21 cellular contexts compared by ENCODE assay signal in genomic region chr11:64836448-64837072, GRCh38. TPM values are rescaled to one million over a fixed set of nuclear protein-coding genes. Genes with fewer than 3 reads are reported as not detected.
DNase-seq lines count a peak whose midpoint lies in the region; ATAC-seq and TF ChIP-seq lines count a peak whose summit lies in the region.
"Had no signal": no experiment of that assay in that cellular context is flagged by ENCODE, and none has a peak within 500 bp of the region (broad histone marks: within the 10 kb centered on the region; RNA-seq: fewer than 3 reads in every experiment).

No MANE protein-coding gene starts in this region.

- peaks cover 4% of the 10 kb centered on the region for H3K4me1 Mint-ChIP-seq in activated naive CD8-positive, alpha-beta T cell treated with anti-CD3 and anti-CD28 coated beads, Interleukin-2, amount 10 ng/mL, durations not matched to agents 7 days and 5 days
- H3K4me1 Mint-ChIP-seq in activated naive CD8-positive, alpha-beta T cell treated with anti-CD3 and anti-CD28 coated beads for 36 hours, result no peaks in the 10 kb centered on the region

- TF ChIP-seq CTCF in Panc1 (IDR thresholded peaks at IDR 0.05), result no peak
- no peak for TF ChIP-seq CTCF in upper lobe of right lung (IDR thresholded peaks at IDR 0.05)

- H3K36me3 Mint-ChIP-seq in activated naive CD8-positive, alpha-beta T cell treated with anti-CD3 and anti-CD28 coated beads, Interleukin-2, amount 10 ng/mL, durations not matched to agents 7 days and 5 days, result no peaks in the 10 kb centered on the region
- H3K36me3 Mint-ChIP-seq in activated naive CD8-positive, alpha-beta T cell treated with anti-CD3 and anti-CD28 coated beads for 36 hours, result no peaks in the 10 kb centered on the region

- in situ Hi-C loops in Panc1 (cut with HindIII; ENCODE audit: low pct_unique_long_range_greater_than_20kb, low sequenced_read_pairs), result no loop called here

- H3K9me3 Mint-ChIP-seq in activated naive CD8-positive, alpha-beta T cell treated with anti-CD3 and anti-CD28 coated beads, Interleukin-2, amount 10 ng/mL, durations not matched to agents 7 days and 5 days, result no peaks in the 10 kb centered on the region
- no peaks in the 10 kb centered on the region for H3K9me3 Mint-ChIP-seq in activated naive CD8-positive, alpha-beta T cell treated with anti-CD3 and anti-CD28 coated beads for 36 hours
- H3K9me3 Mint-ChIP-seq: CD4-positive, alpha-beta T cell; GM23338 had no signal

- no peak overlapping the region for H3K4me3 ChIP-seq in Panc1 (ENCODE audit: low read depth in 2 of 2, low read length in 2 of 2)
- no peak overlapping the region for H3K4me3 ChIP-seq in esophagus (ENCODE audit: low read depth in 1 of 2, low read length in 2 of 2)
- no peak overlapping the region for H3K4me3 ChIP-seq in upper lobe of right lung
- H3K4me3 ChIP-seq: GM23338, K562, MG63, PC-9 had no signal

- 69 to 72% methylated on average over 15 to 16 of the region's 16 CpGs for WGBS in esophagus, 2 donors

- CTCF ChIA-PET in Panc1 (lab: Charles Lee), result interaction anchor here (0.6 to 0.8 kb wide), 3 partner anchors 11 to 50 kb away, joined by 3 read pairs; no protein-coding TSS in a partner anchor

- no peak for DNase-seq in activated naive CD8-positive, alpha-beta T cell treated with anti-CD3 and anti-CD28 coated beads, Interleukin-2, amount 10 ng/mL, durations not matched to agents 7 days and 5 days
- no peak for DNase-seq in activated naive CD8-positive, alpha-beta T cell treated with anti-CD3 and anti-CD28 coated beads for 36 hours
- no peak for DNase-seq in Panc1 (ENCODE audit: low read depth, low spot score)
- peak; percentile 60 for DNase-seq in upper lobe of right lung
- DNase-seq in activated T-cell treated with anti-CD3 and anti-CD28 coated beads, Interleukin-2, amount 50 U/mL, for 48 hours, result no peak
- no peak for DNase-seq in iPS-NIHi7 (ENCODE audit: extremely low spot score)
- DNase-seq: CD4-positive, alpha-beta T cell; COR-L47; DMS53; HCEC 1CT; Kasumi-1; MG63; NCI-H2029 treated with DMSO at 0.1 percent for 48 hours; NCI-H526 treated with DMSO at 0.1 percent for 48 hours; PC-9; RPMI8226; SHP77 treated with DMSO at 0.1 percent for 48 hours had no signal

- H3K27ac ChIP-seq in Panc1 (ENCODE audit: low read length) (no peak overlapping the region), esophagus (ENCODE audit: low read depth in 2 of 2, low read length in 1 of 2) (peak overlapping the region; percentile 36 to 66), upper lobe of right lung (no peak overlapping the region)
- H3K27ac ChIP-seq: PC-9 had no signal

- H3K4me1 ChIP-seq in Panc1 (ENCODE audit: control insufficient read depth, insufficient read depth, low read length), result peaks cover 18% of the 10 kb centered on the region
- H3K4me1 ChIP-seq in esophagus (ENCODE audit: control insufficient read depth in 2 of 2, insufficient read depth in 2 of 2, low read length in 1 of 2), result peaks cover 0 to 18% of the 10 kb centered on the region in 2 donors
- H3K4me1 ChIP-seq in upper lobe of right lung, result no peaks in the 10 kb centered on the region

- H3K27me3 ChIP-seq in Panc1 (ENCODE audit: control insufficient read depth, insufficient read depth, low read length), result no peaks in the 10 kb centered on the region
- H3K27me3 ChIP-seq in esophagus (ENCODE audit: control insufficient read depth in 1 of 2, insufficient read depth in 2 of 2, low read length in 2 of 2), result no peaks in the 10 kb centered on the region
- no peaks in the 10 kb centered on the region for H3K27me3 ChIP-seq in upper lobe of right lung
- H3K27me3 ChIP-seq: MG63 had no signal

- ATAC-seq in activated naive CD8-positive, alpha-beta T cell treated with anti-CD3 and anti-CD28 coated beads, Interleukin-2, amount 10 ng/mL, durations not matched to agents 7 days and 5 days (ENCODE audit: low read depth), result no peak
- ATAC-seq in Panc1 (peak; percentile 7), upper lobe of right lung (no peak), HG02970 (IDR thresholded peaks at IDR 0.05; ENCODE audit: low FRiP score, unreplicated experiment) (no peak)
- ATAC-seq: GM23338, K562 had no signal

- intact Hi-C loops in Panc1 (cut with micrococcal nuclease; ENCODE audit: unreplicated experiment), result no loop called here
- intact Hi-C loops in upper lobe of right lung (cut with DNase I), result no loop called here

- no TSS peak for BruUV-seq in Panc1 (replicated peaks; lab: Mats Ljungman, UMichigan)

- POLR2A ChIA-PET in activated naive CD8-positive, alpha-beta T cell treated with anti-CD3 and anti-CD28 coated beads, Interleukin-2, amount 10 ng/mL, durations not matched to agents 7 days and 5 days (lab: Charles Lee), result interaction anchor here (0.6 to 1.3 kb wide), 2 partner anchors 8 to 10 kb away, joined by 5 to 6 read pairs; partner anchors contain the start of gene CDC42BPG
- POLR2A ChIA-PET in Panc1 (lab: Charles Lee), result no interaction called here

- no peaks in the 10 kb centered on the region for H3K27me3 Mint-ChIP-seq in activated naive CD8-positive, alpha-beta T cell treated with anti-CD3 and anti-CD28 coated beads, Interleukin-2, amount 10 ng/mL, durations not matched to agents 7 days and 5 days
- H3K27me3 Mint-ChIP-seq in activated naive CD8-positive, alpha-beta T cell treated with anti-CD3 and anti-CD28 coated beads for 36 hours, result no peaks in the 10 kb centered on the region
- H3K27me3 Mint-ChIP-seq: CD4-positive, alpha-beta T cell had no signal

- H3K36me3 ChIP-seq in Panc1 (ENCODE audit: control insufficient read depth, insufficient read depth, low read length) (no peaks in the 10 kb centered on the region), esophagus (ENCODE audit: control insufficient read depth in 2 of 2, insufficient read depth in 2 of 2, low read length in 1 of 2) (peaks cover 6 to 79% of the 10 kb centered on the region in 2 donors), upper lobe of right lung (peaks cover 4% of the 10 kb centered on the region)
- H3K36me3 ChIP-seq: MG63 had no signal

- no peaks in the 10 kb centered on the region for H3K9me3 ChIP-seq in Panc1 (ENCODE audit: control insufficient read depth, insufficient read depth, low read depth, low read length)
- H3K9me3 ChIP-seq in esophagus (ENCODE audit: control insufficient read depth in 2 of 2, insufficient read depth in 1 of 2, low read depth in 1 of 2, low read length in 1 of 2), result no peaks in the 10 kb centered on the region
- no peaks in the 10 kb centered on the region for H3K9me3 ChIP-seq in upper lobe of right lung
- H3K9me3 ChIP-seq: MG63 had no signal

- H3K4me3 Mint-ChIP-seq in activated naive CD8-positive, alpha-beta T cell treated with anti-CD3 and anti-CD28 coated beads, Interleukin-2, amount 10 ng/mL, durations not matched to agents 7 days and 5 days, result no peak overlapping the region
- H3K4me3 Mint-ChIP-seq in activated naive CD8-positive, alpha-beta T cell treated with anti-CD3 and anti-CD28 coated beads for 36 hours, result no peak overlapping the region
- H3K4me3 Mint-ChIP-seq: CD4-positive, alpha-beta T cell; GM23338 had no signal

- H3K27ac Mint-ChIP-seq in activated naive CD8-positive, alpha-beta T cell treated with anti-CD3 and anti-CD28 coated beads, Interleukin-2, amount 10 ng/mL, durations not matched to agents 7 days and 5 days, result peak overlapping the region; percentile 60
- no peak overlapping the region for H3K27ac Mint-ChIP-seq in activated naive CD8-positive, alpha-beta T cell treated with anti-CD3 and anti-CD28 coated beads for 36 hours
- H3K27ac Mint-ChIP-seq: CD4-positive, alpha-beta T cell; GM23338 had no signal

RNA-seq across cellular contexts. Expression of gene CDC42BPG, which starts 7.9 kb away (rescaled TPM):
- total RNA-seq in activated naive CD8-positive, alpha-beta T cell treated with anti-CD3 and anti-CD28 coated beads, Interleukin-2, amount 10 ng/mL, durations not matched to agents 7 days and 5 days, result 1 to 10 TPM; 3.4 to 3.5 TPM
- total RNA-seq in activated naive CD8-positive, alpha-beta T cell treated with anti-CD3 and anti-CD28 coated beads for 36 hours, result under 1 TPM; 0.46 to 0.54 TPM
- total RNA-seq in Panc1 (2021; ENCODE audit: unreplicated experiment), result 4.1 TPM
- 3.1 TPM for polyA plus RNA-seq in Panc1 (2012; ENCODE audit: insufficient read length)
- 10 to 100 TPM; 17.5 to 30.7 TPM for polyA plus RNA-seq in esophagus
- total RNA-seq in upper lobe of right lung, result 20.9 TPM

RNA-seq across cellular contexts. Expression of gene MEN1, which starts 26.2 kb away (rescaled TPM):
- 10 to 100 TPM; 37.4 to 39.0 TPM for total RNA-seq in activated naive CD8-positive, alpha-beta T cell treated with anti-CD3 and anti-CD28 coated beads, Interleukin-2, amount 10 ng/mL, durations not matched to agents 7 days and 5 days
- total RNA-seq in activated naive CD8-positive, alpha-beta T cell treated with anti-CD3 and anti-CD28 coated beads for 36 hours, result 10 to 100 TPM; 35.8 to 37.0 TPM
- total RNA-seq in Panc1 (2021; ENCODE audit: unreplicated experiment) (54.5 TPM), upper lobe of right lung (22.5 TPM)
- 84.8 TPM for polyA plus RNA-seq in Panc1 (2012; ENCODE audit: insufficient read length)
- 10 to 100 TPM; 15.4 to 19.0 TPM for polyA plus RNA-seq in esophagus

RNA-seq across cellular contexts. Expression of gene MAP4K2, which starts 33.5 kb away (rescaled TPM):
- 10 to 100 TPM; 92.0 to 96.2 TPM for total RNA-seq in activated naive CD8-positive, alpha-beta T cell treated with anti-CD3 and anti-CD28 coated beads, Interleukin-2, amount 10 ng/mL, durations not matched to agents 7 days and 5 days
- 10 to 100 TPM; 60.4 to 63.8 TPM for total RNA-seq in activated naive CD8-positive, alpha-beta T cell treated with anti-CD3 and anti-CD28 coated beads for 36 hours
- total RNA-seq in Panc1 (2021; ENCODE audit: unreplicated experiment), result 46.4 TPM
- 57.8 TPM for polyA plus RNA-seq in Panc1 (2012; ENCODE audit: insufficient read length)
- 1 to 10 TPM; 4.7 to 7.5 TPM for polyA plus RNA-seq in esophagus
- 28.9 TPM for total RNA-seq in upper lobe of right lung

RNA-seq across cellular contexts. Expression of gene EHD1, which starts 41.9 kb away (rescaled TPM):
- total RNA-seq in activated naive CD8-positive, alpha-beta T cell treated with anti-CD3 and anti-CD28 coated beads, Interleukin-2, amount 10 ng/mL, durations not matched to agents 7 days and 5 days, result 100 to 1,000 TPM; 187 to 195 TPM
- total RNA-seq in activated naive CD8-positive, alpha-beta T cell treated with anti-CD3 and anti-CD28 coated beads for 36 hours, result 100 to 1,000 TPM; 103 to 112 TPM
- 186 TPM for total RNA-seq in Panc1 (2021; ENCODE audit: unreplicated experiment)
- 280 TPM for polyA plus RNA-seq in Panc1 (2012; ENCODE audit: insufficient read length)
- 10 to 100 TPM; 16.1 to 28.7 TPM for polyA plus RNA-seq in esophagus
- total RNA-seq in upper lobe of right lung, result 94.6 TPM

RNA-seq across cellular contexts. Expression of gene SF1, which starts 58.2 kb away (rescaled TPM):
- 100 to 1,000 TPM; 519 to 524 TPM for total RNA-seq in activated naive CD8-positive, alpha-beta T cell treated with anti-CD3 and anti-CD28 coated beads, Interleukin-2, amount 10 ng/mL, durations not matched to agents 7 days and 5 days
- total RNA-seq in activated naive CD8-positive, alpha-beta T cell treated with anti-CD3 and anti-CD28 coated beads for 36 hours, result 100 to 1,000 TPM; 453 to 463 TPM
- total RNA-seq in Panc1 (2021; ENCODE audit: unreplicated experiment) (360 TPM), upper lobe of right lung (294 TPM)
- polyA plus RNA-seq in Panc1 (2012; ENCODE audit: insufficient read length), result 296 TPM
- 10 to 100 TPM; 79.0 to 88.0 TPM for polyA plus RNA-seq in esophagus

Comparison
In these comparisons a context has a peak if more than half of its experiments do, and no peak if none do; other contexts are left out.
1. H3K27ac ChIP-seq: peak in esophagus (2 of 2); none in Panc1 (single experiment) and upper lobe of right lung (single experiment).